ENCODE assay signal across 10 cellular contexts in the genomic region with DNA sequence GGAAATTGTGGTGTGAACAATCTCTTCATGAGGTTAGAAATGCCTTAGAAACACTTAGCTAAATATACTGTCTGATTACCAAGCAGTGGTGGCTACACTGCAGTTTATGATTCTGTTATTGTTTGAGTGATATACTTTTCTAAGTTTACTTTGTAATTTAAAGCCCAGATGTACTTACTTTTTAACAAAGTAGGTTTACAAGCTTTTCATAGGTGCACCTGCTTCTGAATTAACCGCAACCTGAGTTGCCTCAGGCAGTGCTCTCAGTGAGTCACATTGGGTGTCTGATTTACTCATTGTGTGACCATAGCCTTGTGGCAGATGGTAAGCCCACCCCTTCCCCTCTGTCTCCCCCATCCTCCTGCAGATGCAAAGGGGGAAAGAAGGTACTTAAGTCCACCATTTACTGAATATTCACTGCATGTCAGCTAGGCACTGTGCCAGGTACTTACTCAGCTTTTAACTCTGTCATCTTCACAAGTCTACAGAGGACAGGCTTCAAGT. TPM values are rescaled to one million over a fixed set of nuclear protein-coding genes. Genes with fewer than 3 reads are reported as not detected.
DNase-seq lines count a peak whose midpoint lies in the region; ATAC-seq and TF ChIP-seq lines count a peak whose summit lies in the region.
"Had no signal": no experiment of that assay in that cellular context is flagged by ENCODE, and none has a peak within 500 bp of the region (broad histone marks: within the 10 kb centered on the region; RNA-seq: fewer than 3 reads in every experiment).

No MANE protein-coding gene starts in this region.

- peaks cover 11% of the 10 kb centered on the region for H3K79me2 ChIP-seq in mammary epithelial cell (ENCODE audit: insufficient read depth, low read length)

- H3K36me3 ChIP-seq in mammary epithelial cell (ENCODE audit: insufficient read depth, low read length) = no peaks in the 10 kb centered on the region

- TF ChIP-seq CTCF in mammary epithelial cell (conservative IDR thresholded peaks at IDR 0.05 in 1 of 2, IDR thresholded peaks at IDR 0.05 in 1 of 2; ENCODE audit: extremely low read depth in 1 of 2, insufficient read depth in 1 of 2, low read depth in 1 of 2, low read length in 2 of 2) = no peak

- no peak overlapping the region for H3K4me2 ChIP-seq in mammary epithelial cell (ENCODE audit: insufficient read depth, low read depth, low read length)

- dilution Hi-C loops in mammary epithelial cell (cut with HindIII; ENCODE audit: low sequenced_read_pairs) = no loop called here

- H4K20me1 ChIP-seq in mammary epithelial cell (ENCODE audit: insufficient read depth, low read length) = no peaks in the 10 kb centered on the region

- no peak overlapping the region for H3K27ac ChIP-seq in mammary epithelial cell (ENCODE audit: insufficient read depth, low read depth, low read length)

- CTCF ChIA-PET in mammary epithelial cell (lab: Charles Lee; ENCODE audit: low non-redundant PET) = no interaction called here

- intact Hi-C loops in mammary epithelial cell (cut with micrococcal nuclease) = no loop called here

- WGBS in mammary epithelial cell (ENCODE audit: low coverage, missing lambda C conversion rate) = 0% methylated on average over 1 of the region's 1 CpG

- no peak overlapping the region for H3K4me3 ChIP-seq in mammary epithelial cell (replicated peaks in 1 of 3; ENCODE audit: insufficient read depth in 1 of 3, low read depth in 2 of 3, low read length in 3 of 3)

- in situ Hi-C loops in mammary epithelial cell (cut with MboI; ENCODE audit: low sequenced_read_pairs in 2 of 2) = no loop called here

- ATAC-seq in HG02885 (IDR thresholded peaks at IDR 0.05; ENCODE audit: poor library complexity, unreplicated experiment) = peak; percentile 55
- peak; percentile 68 for ATAC-seq in stimulated activated naive CD8-positive, alpha-beta T cell treated with anti-CD3 and anti-CD28 coated beads, Interleukin-15, Interleukin-2, amounts not matched to agents 100 U/mL and 50 U/mL, for 24 hours
- no peak for ATAC-seq in HG02981 (IDR thresholded peaks at IDR 0.05; ENCODE audit: unreplicated experiment)

- DNase-seq in NCI-H2196 treated with DMSO at 0.1 percent for 48 hours (lab: John Stamatoyannopoulos, UW; ENCODE audit: unreplicated experiment) (peak; percentile 67), mammary epithelial cell (peak; percentile 85), HuH-7 (ENCODE audit: low spot score) (no peak), T-helper 1 cell (no peak), GM03348 (ENCODE audit: low spot score) (no peak)
- DNase-seq in stimulated activated naive CD8-positive, alpha-beta T cell treated with anti-CD3 and anti-CD28 coated beads, Interleukin-15, Interleukin-2, amounts not matched to agents 100 U/mL and 50 U/mL, for 24 hours = peak; percentile 17
- DNase-seq: KG1, left cardiac atrium had no signal

- H2AFZ ChIP-seq in mammary epithelial cell (ENCODE audit: low read depth, low read length) = no peak overlapping the region

- H3K27me3 ChIP-seq in mammary epithelial cell (ENCODE audit: insufficient read depth, low read length) = no peaks in the 10 kb centered on the region

- no peaks in the 10 kb centered on the region for H3K9me3 ChIP-seq in mammary epithelial cell (replicated peaks; ENCODE audit: insufficient read depth, low read length)

- H3K4me1 ChIP-seq in mammary epithelial cell (ENCODE audit: insufficient read depth, low read length) = peaks cover 28% of the 10 kb centered on the region

- H3K9ac ChIP-seq in mammary epithelial cell (ENCODE audit: insufficient read depth, low read length) = no peak overlapping the region

- no TSS peak for BruUV-seq in mammary epithelial cell (replicated peaks; lab: Mats Ljungman, UMichigan)

RNA-seq across cellular contexts. Expression of gene MTURN, which starts 9.0 kb away (rescaled TPM):
- total RNA-seq in mammary epithelial cell = 10 to 100 TPM in 1 of 2 donors, 1 to 10 TPM in 1; 9.7 to 15.5 TPM
- 5.2 TPM for polyA plus RNA-seq in mammary epithelial cell
- polyA minus RNA-seq in mammary epithelial cell = 7.6 TPM

Comparison
In these comparisons a context has a peak if more than half of its experiments do, and no peak if none do; other contexts are left out.
1. DNase-seq: peak in NCI-H2196 treated with DMSO at 0.1 percent for 48 hours (single experiment), mammary epithelial cell (single experiment) and stimulated activated naive CD8-positive, alpha-beta T cell treated with anti-CD3 and anti-CD28 coated beads, Interleukin-15, Interleukin-2, amounts not matched to agents 100 U/mL and 50 U/mL, for 24 hours (single experiment); none in HuH-7 (single experiment), T-helper 1 cell (0 of 5) and GM03348 (single experiment).